ENCODE assay signal across 7 cellular contexts in genomic region chr1:212007178-212007577, GRCh38.
"Had no signal": no experiment of that assay in that cellular context is flagged by ENCODE, and none has a peak within 500 bp of the region (broad histone marks: within the 10 kb centered on the region; RNA-seq: fewer than 3 reads in every experiment).

No MANE protein-coding gene starts in this region.

- H3K27ac ChIP-seq: HL-60, KMS-11 had no signal

- DNase-seq: H9, HCEC 1CT had no signal

- FAIRE-seq: H1, H54 had no signal

- ATAC-seq: GM23338 had no signal

- H3K4me2 ChIP-seq: GM23338, KMS-11 had no signal

- H3K9ac ChIP-seq: KMS-11 had no signal

- H3K4me3 ChIP-seq: GM23338 had no signal

- H2AFZ ChIP-seq: GM23338 had no signal
